Comparison of ENCODE assay signal across 8 cellular contexts in genomic region chrX:132218100-132218807, GRCh38. TPM values are rescaled to one million over a fixed set of nuclear protein-coding genes. Genes with fewer than 3 reads are reported as not detected.
DNase-seq lines count a peak whose midpoint lies in the region; ATAC-seq and TF ChIP-seq lines count a peak whose summit lies in the region.

No MANE protein-coding gene starts in this region.

- no peaks in the 10 kb centered on the region for H3K27me3 ChIP-seq in BJ (ENCODE audit: control insufficient read depth, insufficient read depth, low read length)
- no peaks in the 10 kb centered on the region for H3K27me3 ChIP-seq in right lobe of liver

- H3K9me3 Mint-ChIP-seq in activated CD4-positive, alpha-beta T cell treated with anti-CD3 and anti-CD28 coated beads, Interleukin-2, amount 10 ng/mL, durations not matched to agents 24 days and 14 days = no peaks in the 10 kb centered on the region

- TF ChIP-seq POLR2A in right lobe of liver (IDR thresholded peaks at IDR 0.05) = peak; percentile 41

- peak; percentile 49 for ATAC-seq in HG03442 (IDR thresholded peaks at IDR 0.05; ENCODE audit: unreplicated experiment)
- ATAC-seq in right lobe of liver = peak; percentile 83 to 90 (median 86)

- H3K4me1 ChIP-seq in right lobe of liver = peaks cover 0 to 5% (median 3%) of the 10 kb centered on the region in 4 donors

- peaks cover 18% of the 10 kb centered on the region for H3K36me3 Mint-ChIP-seq in activated CD4-positive, alpha-beta T cell treated with anti-CD3 and anti-CD28 coated beads, Interleukin-2, amount 10 ng/mL, durations not matched to agents 24 days and 14 days (ENCODE audit: low read depth)

- peak overlapping the region; percentile 58 to 79 (median 60) for H3K27ac ChIP-seq in right lobe of liver

- TF ChIP-seq CTCF in BJ (IDR thresholded peaks at IDR 0.05; ENCODE audit: insufficient read depth, low read depth, low read length) (no peak), right lobe of liver (IDR thresholded peaks at IDR 0.05) (no peak)

- peaks cover 21% of the 10 kb centered on the region for H3K4me1 Mint-ChIP-seq in activated CD4-positive, alpha-beta T cell treated with anti-CD3 and anti-CD28 coated beads, Interleukin-2, amount 10 ng/mL, durations not matched to agents 24 days and 14 days

- no peaks in the 10 kb centered on the region for H3K27me3 Mint-ChIP-seq in activated CD4-positive, alpha-beta T cell treated with anti-CD3 and anti-CD28 coated beads, Interleukin-2, amount 10 ng/mL, durations not matched to agents 24 days and 14 days

- H3K9me3 ChIP-seq in right lobe of liver = no peaks in the 10 kb centered on the region

- CTCF ChIA-PET in BJ (lab: Yijun Ruan, JAX) = interaction anchor here (1.5 to 4.3 kb wide), 6 partner anchors 25 to 377 kb away, joined by 4 to 34 read pairs (median 5); no protein-coding TSS in a partner anchor

- H3K36me3 ChIP-seq in BJ (ENCODE audit: control insufficient read depth, insufficient read depth, low read length) (no peaks in the 10 kb centered on the region), right lobe of liver (no peaks in the 10 kb centered on the region)

- H3K4me3 ChIP-seq in BJ (ENCODE audit: low read depth, low read length) (peak overlapping the region; percentile 73), right lobe of liver (peak overlapping the region; percentile 45 to 71 (median 71))

- peak overlapping the region; percentile 86 for H3K4me3 Mint-ChIP-seq in activated CD4-positive, alpha-beta T cell treated with anti-CD3 and anti-CD28 coated beads, Interleukin-2, amount 10 ng/mL, durations not matched to agents 24 days and 14 days

- intact Hi-C loops in activated CD4-positive, alpha-beta T cell treated with anti-CD3 and anti-CD28 coated beads, Interleukin-2, amount 10 ng/mL, durations not matched to agents 24 days and 14 days (cut with micrococcal nuclease) = loop anchor here (5.0 kb wide), 2 partner anchors 49 to 404 kb away; no protein-coding TSS in a partner anchor
- intact Hi-C loops in right lobe of liver (cut with DNase I) = no loop called here

- H3K27ac Mint-ChIP-seq in activated CD4-positive, alpha-beta T cell treated with anti-CD3 and anti-CD28 coated beads, Interleukin-2, amount 10 ng/mL, durations not matched to agents 24 days and 14 days = peak overlapping the region; percentile 89

- POLR2A ChIA-PET in BJ (lab: Charles Lee) = no interaction called here

- DNase-seq in BJ (ENCODE audit: low read depth) (no peak), GM19240 (ENCODE audit: insufficient read length, low spot score) (peak; percentile 26), NCI-H526 (lab: John Stamatoyannopoulos, UW) (peak; percentile 66 to 87), dermis blood vessel endothelial cell (peak; percentile 82), right lobe of liver (peak; percentile 86 to 91 (median 87))
- DNase-seq in activated CD4-positive, alpha-beta T cell treated with anti-CD3 and anti-CD28 coated beads, Interleukin-2, amount 10 ng/mL, durations not matched to agents 24 days and 14 days = peak; percentile 94
- DNase-seq in stimulated activated CD4-positive, alpha-beta T cell treated with anti-CD3 and anti-CD28 coated beads, Interleukin-4, amount 100 ng/mL, for 1 hour = peak; percentile 76

- WGBS in right lobe of liver (ENCODE audit: insufficient coverage, low coverage, low lambda C conversion rate, missing lambda C conversion rate) = 18% methylated on average over 31 of the region's 45 CpGs

RNA-seq across cellular contexts. Expression of gene RAP2C, which starts 1.0 kb away (rescaled TPM):
- polyA plus RNA-seq in BJ (2011; rRNA removed) = 9.0 and 14.0 TPM in 2 replicates
- 13.4 and 15.9 TPM in 2 replicates for polyA minus RNA-seq in BJ (2011; rRNA and poly(A)+ RNA removed)
- total RNA-seq in activated CD4-positive, alpha-beta T cell treated with anti-CD3 and anti-CD28 coated beads, Interleukin-2, amount 10 ng/mL, durations not matched to agents 24 days and 14 days = 31.3 and 34.5 TPM in 2 replicates
- total RNA-seq in dermis blood vessel endothelial cell (16.8 and 27.4 TPM in 2 replicates), right lobe of liver (10 to 100 TPM; 18.9 to 26.6 (median 25.1) TPM)
